11 cellular contexts compared by ENCODE assay signal in genomic region chr20:22805219-22805618, GRCh38.
DNase-seq lines count a peak whose midpoint lies in the region; ATAC-seq and FAIRE-seq lines count a peak whose summit lies in the region.
"Had no signal": no experiment of that assay in that cellular context is flagged by ENCODE, and none has a peak within 500 bp of the region (broad histone marks: within the 10 kb centered on the region; RNA-seq: fewer than 3 reads in every experiment).

No MANE protein-coding gene starts in this region.

- ATAC-seq in HG03159 (IDR thresholded peaks at IDR 0.05; ENCODE audit: unreplicated experiment), result no peak
- no peak for ATAC-seq in activated CD8-positive, alpha-beta memory T cell treated with anti-CD3 and anti-CD28 coated beads, Interleukin-2, amount 10 ng/mL, durations not matched to agents 7 days and 5 days
- ATAC-seq: effector memory CD8-positive, alpha-beta T cell had no signal

- no peak for FAIRE-seq in RCC 7860 (lab: Jason Lieb, UNC)

- H3K4me1 Mint-ChIP-seq in activated CD8-positive, alpha-beta memory T cell treated with anti-CD3 and anti-CD28 coated beads, Interleukin-2, amount 10 ng/mL, durations not matched to agents 7 days and 5 days, result no peaks in the 10 kb centered on the region
- H3K4me1 Mint-ChIP-seq: naive B cell had no signal

- peak; percentile 92 for DNase-seq in EH (ENCODE audit: low read depth)
- peak; percentile 33 for DNase-seq in RCC 7860 (ENCODE audit: low spot score)
- DNase-seq in fibroblast of gingiva (ENCODE audit: low read depth), result peak; percentile 62
- peak; percentile 29 for DNase-seq in mucosa of gallbladder (ENCODE audit: low spot score)
- DNase-seq in SW 1271 (lab: John Stamatoyannopoulos, UW), result no peak
- DNase-seq in foreskin melanocyte, result no peak
- DNase-seq in activated CD8-positive, alpha-beta memory T cell treated with anti-CD3 and anti-CD28 coated beads, Interleukin-2, amount 10 ng/mL, durations not matched to agents 7 days and 5 days, result no peak
- DNase-seq: effector memory CD8-positive, alpha-beta T cell; naive B cell; NCI-H1092 treated with DMSO at 0.1 percent for 48 hours had no signal

- no peak overlapping the region for H3K4me3 Mint-ChIP-seq in activated CD8-positive, alpha-beta memory T cell treated with anti-CD3 and anti-CD28 coated beads, Interleukin-2, amount 10 ng/mL, durations not matched to agents 7 days and 5 days
- H3K4me3 Mint-ChIP-seq: effector memory CD8-positive, alpha-beta T cell; naive B cell had no signal

- CTCF ChIA-PET in activated CD8-positive, alpha-beta memory T cell treated with anti-CD3 and anti-CD28 coated beads, Interleukin-2, amount 10 ng/mL, durations not matched to agents 7 days and 5 days (lab: Charles Lee), result no interaction called here

- H3K36me3 Mint-ChIP-seq in activated CD8-positive, alpha-beta memory T cell treated with anti-CD3 and anti-CD28 coated beads, Interleukin-2, amount 10 ng/mL, durations not matched to agents 7 days and 5 days, result no peaks in the 10 kb centered on the region
- H3K36me3 Mint-ChIP-seq: naive B cell had no signal

- H3K27me3 Mint-ChIP-seq in activated CD8-positive, alpha-beta memory T cell treated with anti-CD3 and anti-CD28 coated beads, Interleukin-2, amount 10 ng/mL, durations not matched to agents 7 days and 5 days, result no peaks in the 10 kb centered on the region
- H3K27me3 Mint-ChIP-seq: effector memory CD8-positive, alpha-beta T cell had no signal

- H3K27ac Mint-ChIP-seq in activated CD8-positive, alpha-beta memory T cell treated with anti-CD3 and anti-CD28 coated beads, Interleukin-2, amount 10 ng/mL, durations not matched to agents 7 days and 5 days, result no peak overlapping the region
- H3K27ac Mint-ChIP-seq: effector memory CD8-positive, alpha-beta T cell had no signal

- no peaks in the 10 kb centered on the region for H3K9me3 Mint-ChIP-seq in activated CD8-positive, alpha-beta memory T cell treated with anti-CD3 and anti-CD28 coated beads, Interleukin-2, amount 10 ng/mL, durations not matched to agents 7 days and 5 days (ENCODE audit: low read depth)

Comparison
In these comparisons a context has a peak if more than half of its experiments do, and no peak if none do; other contexts are left out.
1. DNase-seq: peak in EH (single experiment), RCC 7860 (single experiment), fibroblast of gingiva (single experiment) and mucosa of gallbladder (single experiment); none in SW 1271 (0 of 2), foreskin melanocyte (single experiment) and activated CD8-positive, alpha-beta memory T cell treated with anti-CD3 and anti-CD28 coated beads, Interleukin-2, amount 10 ng/mL, durations not matched to agents 7 days and 5 days (single experiment).